In genomic region chr18:59715966-59716369, GRCh38 we compare ENCODE assay signal across 1 cellular context.
TF ChIP-seq lines count a peak whose summit lies in the region.

No MANE protein-coding gene starts in this region.

TF ChIP-seq in GM23338, 12 proteins besides CTCF, POLR2A, EP300 and RAD21 (continued from another document):
- TF ChIP-seq ZNF462 (CRISPR knock-in tag; IDR thresholded peaks at IDR 0.05) (no peak), ETS1 (IDR thresholded peaks at IDR 0.05) (no peak), EZH2phosphoT487 (IDR thresholded peaks at IDR 0.05; ENCODE audit: unreplicated experiment) (no peak), JUNB (IDR thresholded peaks at IDR 0.05; ENCODE audit: unreplicated experiment) (no peak)
